Comparison of ENCODE assay signal across 8 cellular contexts in the genomic region with DNA sequence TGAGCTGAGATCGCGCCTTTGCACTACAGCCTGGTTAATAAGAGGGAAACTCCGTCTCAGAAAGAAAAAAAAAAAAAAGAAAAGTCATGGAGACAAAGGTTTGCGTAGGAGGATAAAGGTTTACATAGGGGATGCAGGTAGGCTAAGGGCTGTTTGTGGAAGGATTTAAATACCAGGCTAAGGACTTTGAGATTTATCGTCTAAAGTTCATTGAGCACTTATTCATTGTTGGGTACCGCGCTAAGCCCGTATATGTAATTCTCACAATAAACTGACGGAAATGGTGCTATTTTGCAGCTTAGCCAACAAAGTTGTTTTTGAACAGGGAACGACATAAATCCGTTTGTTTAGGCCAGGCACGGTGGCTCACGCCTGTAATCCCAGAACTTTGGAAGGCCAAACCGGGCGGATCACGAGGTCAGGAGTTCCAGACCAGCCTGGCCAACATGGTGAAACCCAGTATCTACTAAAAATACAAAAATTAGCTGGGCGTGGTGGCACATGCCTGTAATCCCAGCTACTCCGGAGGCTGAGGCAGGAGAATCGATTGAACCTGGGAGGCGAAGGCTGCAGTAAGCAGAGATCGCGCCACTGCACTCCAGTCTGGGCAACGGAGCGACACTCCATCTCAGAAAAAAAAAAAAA. TPM values are rescaled to one million over a fixed set of nuclear protein-coding genes. Genes with fewer than 3 reads are reported as not detected.
A peak's percentile ranks its signal among the peaks of the same experiment; 100 is the strongest.
DNase-seq lines count a peak whose midpoint lies in the region; FAIRE-seq and TF ChIP-seq lines count a peak whose summit lies in the region.
"Not testable (repeated sequence)": the region's sequence is repeated elsewhere in the genome, so short reads cannot be mapped to it uniquely, and the experiment has no call there.

No MANE protein-coding gene starts in this region.

- POLR2A ChIA-PET in HEK293 (lab: Yijun Ruan, JAX): interaction anchor here (1.0 kb wide), 1 partner anchor 27 kb away, joined by 3 read pairs; no protein-coding TSS in a partner anchor

- H4K20me1 ChIP-seq in SU-DHL-6 (ENCODE audit: low read depth, low read length): peaks cover 14% of the 10 kb centered on the region

- peak overlapping the region; percentile 81 for H3K27ac Mint-ChIP-seq in activated T-helper 2 cell treated with anti-CD3 and anti-CD28 coated beads, Interferon-gamma antibody, Interleukin-2, Interleukin-4, amounts not matched to agents 10 μg/mL and 5 μg/mL and 100 μg/mL, durations not matched to agents 14 hours and 24 hours and 36 hours
- H3K27ac Mint-ChIP-seq in nephron: peak overlapping the region; percentile 99 to 100 (median 100)

- H3K36me3 Mint-ChIP-seq in activated T-helper 2 cell treated with anti-CD3 and anti-CD28 coated beads, Interferon-gamma antibody, Interleukin-2, Interleukin-4, amounts not matched to agents 10 μg/mL and 5 μg/mL and 100 μg/mL, durations not matched to agents 14 hours and 24 hours and 36 hours (ENCODE audit: low read depth): peaks cover 22% of the 10 kb centered on the region
- H3K36me3 Mint-ChIP-seq in nephron (ENCODE audit: low read depth): not testable (repeated sequence)

- CTCF ChIA-PET in HEK293 (lab: Yijun Ruan, JAX): interaction anchor here (0.6 to 1.2 kb wide), 4 partner anchors 11 to 313 kb away, joined by 3 to 7 read pairs (median 4); no protein-coding TSS in a partner anchor

- WGBS in small intestine, 3 donors: 65 to 81% (median 73%) methylated on average over 24 of the region's 24 CpGs

- not testable (repeated sequence) for FAIRE-seq in small intestine (lab: Jason Lieb, UNC)

- H2AFZ ChIP-seq in ACC112 (ENCODE audit: low read length, unreplicated experiment) (peak overlapping the region; percentile 98), SU-DHL-6 (ENCODE audit: low read depth, low read length, severe bottlenecking) (peak overlapping the region; percentile 81)

- H3F3A ChIP-seq in SU-DHL-6 (ENCODE audit: insufficient read depth): peaks cover 16% of the 10 kb centered on the region

- H3K4me1 ChIP-seq in ACC112 (ENCODE audit: control insufficient read depth, insufficient read depth, low read length, unreplicated experiment) (peaks cover 17% of the 10 kb centered on the region), small intestine (ENCODE audit: control insufficient read depth in 2 of 2, insufficient read depth in 1 of 2, low read depth in 1 of 2, low read length in 1 of 2) (peaks cover 0 to 15% of the 10 kb centered on the region in 2 donors)
- H3K4me1 ChIP-seq in HEK293 (ENCODE audit: control insufficient read depth, insufficient read depth, low read length); colonic mucosa; iPS-15b (ENCODE audit: control insufficient read depth, insufficient read depth, low read length): not testable (repeated sequence)

- intact Hi-C loops in activated T-helper 2 cell treated with anti-CD3 and anti-CD28 coated beads, Interferon-gamma antibody, Interleukin-2, Interleukin-4, amounts not matched to agents 10 μg/mL and 5 μg/mL and 100 μg/mL, durations not matched to agents 14 hours and 24 hours and 36 hours (cut with micrococcal nuclease): loop anchor here (2.0 to 5.0 kb wide), 5 partner anchors 59 to 434 kb away; a partner anchor contains a TSS
- intact Hi-C loops in colonic mucosa (cut with DNase I): loop anchor here (5.0 kb wide), 1 partner anchor 59 kb away; a partner anchor contains a TSS

- not testable (repeated sequence) for H3K9me3 Mint-ChIP-seq in activated T-helper 2 cell treated with anti-CD3 and anti-CD28 coated beads, Interferon-gamma antibody, Interleukin-2, Interleukin-4, amounts not matched to agents 10 μg/mL and 5 μg/mL and 100 μg/mL, durations not matched to agents 14 hours and 24 hours and 36 hours; nephron

- H3K9me2 ChIP-seq in SU-DHL-6 (replicated peaks; ENCODE audit: insufficient read depth, low read length): not testable (repeated sequence)

- H3K4me2 ChIP-seq in SU-DHL-6 (ENCODE audit: low read depth, low read length, poor library complexity, severe bottlenecking): not testable (repeated sequence)

- H3K27me3 Mint-ChIP-seq in activated T-helper 2 cell treated with anti-CD3 and anti-CD28 coated beads, Interferon-gamma antibody, Interleukin-2, Interleukin-4, amounts not matched to agents 10 μg/mL and 5 μg/mL and 100 μg/mL, durations not matched to agents 14 hours and 24 hours and 36 hours (ENCODE audit: low read depth); nephron (ENCODE audit: low read depth): not testable (repeated sequence)

- H3K27me3 ChIP-seq in ACC112 (ENCODE audit: insufficient read depth, low read length); SU-DHL-6 (ENCODE audit: low read length); colonic mucosa; iPS-15b (ENCODE audit: control insufficient read depth, insufficient read depth, low read length); small intestine (ENCODE audit: control insufficient read depth in 2 of 2, insufficient read depth in 2 of 2, low read length in 2 of 2): not testable (repeated sequence)

- not testable (repeated sequence) for H3K4me3 ChIP-seq in ACC112 (ENCODE audit: low read depth, low read length); HEK293 (ENCODE audit: low read depth, low read length); SU-DHL-6 (ENCODE audit: insufficient read depth, low read length, poor library complexity, severe bottlenecking); colonic mucosa; small intestine (ENCODE audit: low read depth in 1 of 2, low read length in 2 of 2)
- H3K4me3 ChIP-seq in iPS-15b (ENCODE audit: low read depth, low read length): peak overlapping the region; percentile 82

- H3K27ac ChIP-seq in ACC112 (ENCODE audit: low read depth, low read length) (peak overlapping the region; percentile 70; the same call in 1 of the 2 replicates), colonic mucosa (peak overlapping the region; percentile 100)
- H3K27ac ChIP-seq in HEK293 (ENCODE audit: extremely low read depth, low read depth, low read length); SU-DHL-6 (ENCODE audit: low read depth, low read length); small intestine (ENCODE audit: low read depth in 1 of 2, low read length in 1 of 2): not testable (repeated sequence)

- H3K36me3 ChIP-seq in ACC112 (ENCODE audit: insufficient read depth, low read length); HEK293 (ENCODE audit: control insufficient read depth in 2 of 2, insufficient read depth in 1 of 2, low read length in 2 of 2); SU-DHL-6 (ENCODE audit: low read length); colonic mucosa; iPS-15b (ENCODE audit: control insufficient read depth, insufficient read depth, low read length); small intestine (ENCODE audit: control insufficient read depth in 2 of 2, insufficient read depth in 2 of 2, low read length in 2 of 2): not testable (repeated sequence)

- H3K9me3 ChIP-seq in HEK293 (ENCODE audit: control insufficient read depth, insufficient read depth, low read depth, low read length); SU-DHL-6 (ENCODE audit: insufficient read depth, low read length); colonic mucosa; iPS-15b (ENCODE audit: control insufficient read depth, insufficient read depth, low read length); small intestine (ENCODE audit: control insufficient read depth, low read depth): not testable (repeated sequence)

- DNase-seq in activated T-helper 2 cell treated with anti-CD3 and anti-CD28 coated beads, Interferon-gamma antibody, Interleukin-2, Interleukin-4, amounts not matched to agents 10 μg/mL and 5 μg/mL and 100 μg/mL, durations not matched to agents 14 hours and 24 hours and 36 hours (ENCODE audit: low spot score); colonic mucosa: not testable (repeated sequence)
- peak; percentile 16 for DNase-seq in small intestine

- H3K9ac ChIP-seq in SU-DHL-6 (ENCODE audit: low read length); colonic mucosa (ENCODE audit: low read depth in 2 of 2, low read length in 2 of 2): not testable (repeated sequence)
- peak overlapping the region; percentile 81 for H3K9ac ChIP-seq in iPS-15b (ENCODE audit: low read depth, low read length)

- peak overlapping the region; percentile 77 for H3K4me3 Mint-ChIP-seq in activated T-helper 2 cell treated with anti-CD3 and anti-CD28 coated beads, Interferon-gamma antibody, Interleukin-2, Interleukin-4, amounts not matched to agents 10 μg/mL and 5 μg/mL and 100 μg/mL, durations not matched to agents 14 hours and 24 hours and 36 hours (ENCODE audit: low read depth)
- H3K4me3 Mint-ChIP-seq in nephron: peak overlapping the region; percentile 97 to 99 (median 97)

- TF ChIP-seq CTCF in HEK293 (tag by site-specific recombination; IDR thresholded peaks at IDR 0.05); SU-DHL-6 (IDR thresholded peaks at IDR 0.05; ENCODE audit: insufficient read depth, low read length, poor library complexity, severe bottlenecking); colonic mucosa (IDR thresholded peaks at IDR 0.05); nephron (IDR thresholded peaks at IDR 0.05; ENCODE audit: unreplicated experiment in 3 of 3): not testable (repeated sequence)

- H3K79me2 ChIP-seq in ACC112 (ENCODE audit: control insufficient read depth, insufficient read depth, low read length, unreplicated experiment): peaks cover 35% of the 10 kb centered on the region
- H3K79me2 ChIP-seq in SU-DHL-6 (ENCODE audit: insufficient read depth, low read length): peaks cover 37% of the 10 kb centered on the region

- H3K4me1 Mint-ChIP-seq in activated T-helper 2 cell treated with anti-CD3 and anti-CD28 coated beads, Interferon-gamma antibody, Interleukin-2, Interleukin-4, amounts not matched to agents 10 μg/mL and 5 μg/mL and 100 μg/mL, durations not matched to agents 14 hours and 24 hours and 36 hours (ENCODE audit: low read depth): peaks cover 20% of the 10 kb centered on the region
- H3K4me1 Mint-ChIP-seq in nephron: peaks cover 23% of the 10 kb centered on the region

TF ChIP-seq in HEK293, 187 proteins besides CTCF, POLR2A, EP300 and RAD21:
- TF ChIP-seq ZBTB17 (tag by site-specific recombination; IDR thresholded peaks at IDR 0.05) (peak; percentile 45; the same call in 1 of the 2 replicates), ZNF600 (tag by site-specific recombination; IDR thresholded peaks at IDR 0.05) (peak; percentile 85)
TF ChIP-seq in HEK293: peak in this region for 2; not testable (repeated sequence) for 185.

RNA-seq across cellular contexts. Expression of a gene that starts 1.1 kb away (rescaled TPM):
- 293 and 302 TPM in 2 replicates for total RNA-seq in activated T-helper 2 cell treated with anti-CD3 and anti-CD28 coated beads, Interferon-gamma antibody, Interleukin-2, Interleukin-4, amounts not matched to agents 10 μg/mL and 5 μg/mL and 100 μg/mL, durations not matched to agents 14 hours and 24 hours and 36 hours
- total RNA-seq in colonic mucosa: 100 to 1,000 TPM; 221 to 237 TPM
- polyA plus RNA-seq in small intestine: 100 to 1,000 TPM; 157 to 235 (median 213) TPM
